ENCODE assay signal across 15 cellular contexts in the genomic region with DNA sequence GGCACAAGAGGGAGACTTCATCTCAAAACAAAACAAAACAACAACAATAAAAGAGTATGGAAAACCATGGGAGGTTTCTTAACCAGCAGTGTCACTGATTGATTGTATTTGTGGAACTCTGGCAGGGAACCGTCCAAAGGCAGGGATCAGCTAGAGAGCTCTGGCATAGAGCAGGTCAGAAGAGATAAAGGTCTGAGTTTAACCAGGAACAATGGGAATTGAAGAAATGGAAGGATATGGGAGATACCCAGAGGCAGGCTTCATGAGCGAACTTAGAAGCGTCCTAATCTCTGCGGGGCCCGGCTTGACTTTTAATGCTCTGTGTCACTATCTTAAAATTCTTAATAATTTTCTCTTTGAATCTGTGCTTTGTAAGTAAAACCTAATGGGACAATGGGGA.
"Had no signal": no experiment of that assay in that cellular context is flagged by ENCODE, and none has a peak within 500 bp of the region (broad histone marks: within the 10 kb centered on the region; RNA-seq: fewer than 3 reads in every experiment).

No MANE protein-coding gene starts in this region.

- H3K9me2 ChIP-seq: SK-N-SH had no signal

- H3K9ac ChIP-seq: KMS-11, SK-N-SH had no signal

- H3K4me3 ChIP-seq: K562 had no signal

- H3K27ac ChIP-seq: KMS-11, RWPE1 had no signal

- H3K4me2 ChIP-seq: KMS-11, SK-N-SH had no signal

- DNase-seq: Kasumi-1, MM.1S, NCI-H1092 treated with DMSO at 0.1 percent for 48 hours, NCI-H1436 treated with DMSO at 0.1 percent for 48 hours, NCI-H1694, NCI-H187 treated with DMSO at 0.1 percent for 48 hours, NCI-H2029 treated with DMSO at 0.1 percent for 48 hours, NCI-H2171 treated with DMSO at 0.1 percent for 48 hours, NCI-H524, NCI-H748 treated with DMSO at 0.1 percent for 48 hours, SHP77, SK-N-SH had no signal

- H3K9me3 ChIP-seq: SK-N-SH had no signal
